In the genomic region with DNA sequence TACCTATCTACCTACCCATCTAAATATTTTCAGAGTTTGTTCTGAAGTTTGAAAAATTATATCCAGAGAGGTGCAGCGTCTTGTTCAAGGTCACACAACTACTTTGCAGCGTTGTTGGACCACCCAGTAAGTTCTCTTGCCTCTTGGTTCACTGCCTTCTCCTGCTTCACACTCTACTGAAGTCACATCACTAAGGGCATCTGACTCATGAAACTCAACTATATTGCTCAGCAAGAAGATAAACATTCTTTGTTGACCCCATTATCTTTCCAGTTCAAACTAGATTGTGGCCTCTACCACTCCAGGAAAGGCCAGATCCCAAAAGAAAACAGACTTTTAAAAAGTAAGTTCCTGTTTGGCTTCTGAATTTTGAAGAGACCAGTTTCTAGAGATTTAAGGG, we compare ENCODE assay signal across 13 cellular contexts.
"Had no signal": no experiment of that assay in that cellular context is flagged by ENCODE, and none has a peak within 500 bp of the region (broad histone marks: within the 10 kb centered on the region; RNA-seq: fewer than 3 reads in every experiment).

No MANE protein-coding gene starts in this region.

- H3K27me3 ChIP-seq: cardiac muscle cell, right lobe of liver, thyroid gland had no signal

- H3K36me3 ChIP-seq: cardiac muscle cell, right lobe of liver, spleen, thyroid gland had no signal

- ATAC-seq: psoas muscle, right lobe of liver had no signal

- H3K4me1 ChIP-seq: psoas muscle, right lobe of liver, spleen had no signal

- H3K9me3 ChIP-seq: psoas muscle, right lobe of liver, spleen, thyroid gland had no signal

- H3K27ac ChIP-seq: dorsolateral prefrontal cortex, psoas muscle, right lobe of liver, spleen, thyroid gland had no signal

- H3K4me3 ChIP-seq: cardiac muscle cell, dorsolateral prefrontal cortex, psoas muscle, right lobe of liver, spleen, thyroid gland had no signal

- DNase-seq: activated CD4-positive, alpha-beta memory T cell treated with anti-CD3 and anti-CD28 coated beads, Interleukin-2, amount 10 ng/mL, durations not matched to agents 7 days and 5 days; activated CD4-positive, alpha-beta T cell treated with anti-CD3 and anti-CD28 coated beads for 4 hours; activated naive CD4-positive, alpha-beta T cell treated with anti-CD3 and anti-CD28 coated beads, Interleukin-2, amount 10 ng/mL, durations not matched to agents 7 days and 5 days; activated T-cell treated with anti-CD3 and anti-CD28 coated beads, Interleukin-2, amount 50 U/mL, for 24 hours; dorsolateral prefrontal cortex; erythroblast; hypothalamus; kidney; psoas muscle; right lobe of liver; spleen; thyroid gland had no signal
